ENCODE assay signal across 1 cellular context in genomic region chr16:55465077-55465896, GRCh38.
TF ChIP-seq lines count a peak whose summit lies in the region.

No MANE protein-coding gene starts in this region.

TF ChIP-seq in K562, 482 proteins besides CTCF, POLR2A, EP300 and RAD21 (continued from another document and continues in another):
- TF ChIP-seq RBM39 (optimal IDR thresholded peaks at IDR 0.05; ENCODE audit: low read depth, low read length) (no peak), MAZ (CRISPR knock-in tag; conservative IDR thresholded peaks at IDR 0.05 in 1 of 2, IDR thresholded peaks at IDR 0.05 in 1 of 2) (peak in 1 of 2 experiments; percentile 46; a peak in 1 of 4 replicates), ZNF609 (CRISPR knock-in tag; IDR thresholded peaks at IDR 0.05; ENCODE audit: borderline replicate concordance) (no peak), SMAD1 (IDR thresholded peaks at IDR 0.05; ENCODE audit: low read depth, low read length, partially characterized antibody) (no peak), FOXA3 (CRISPR knock-in tag; conservative IDR thresholded peaks at IDR 0.05 in 1 of 2, IDR thresholded peaks at IDR 0.05 in 1 of 2) (no peak), CTBP1 (IDR thresholded peaks at IDR 0.05; ENCODE audit: borderline replicate concordance) (peak; percentile 32; the same call in 1 of the 2 replicates), POLR2H (tag; IDR thresholded peaks at IDR 0.05; ENCODE audit: low read depth) (no peak), ILK (tag; IDR thresholded peaks at IDR 0.05; ENCODE audit: borderline replicate concordance, low read depth) (no peak), ZNF696 (CRISPR knock-in tag; conservative IDR thresholded peaks at IDR 0.05) (no peak), TCF7 (IDR thresholded peaks at IDR 0.05; ENCODE audit: borderline replicate concordance) (no peak), ZNF239 (CRISPR knock-in tag; IDR thresholded peaks at IDR 0.05) (no peak), BRD9 (IDR thresholded peaks at IDR 0.05; ENCODE audit: low read depth, partially characterized antibody) (no peak), ARID3A (IDR thresholded peaks at IDR 0.05; ENCODE audit: borderline replicate concordance, low read depth, low read length) (no peak), RBM17 (IDR thresholded peaks at IDR 0.05; ENCODE audit: borderline replicate concordance, low read depth, low read length) (no peak), TFAP4 (CRISPR knock-in tag; IDR thresholded peaks at IDR 0.05; ENCODE audit: borderline replicate concordance) (peak; percentile 36; the same call in 1 of the 2 replicates), ZNF707 (CRISPR knock-in tag; conservative IDR thresholded peaks at IDR 0.05) (no peak), VEZF1 (CRISPR knock-in tag; IDR thresholded peaks at IDR 0.05) (no peak), PHB (CRISPR knock-in tag; IDR thresholded peaks at IDR 0.05) (no peak), SMARCE1 (IDR thresholded peaks at IDR 0.05) (no peak), HMG20B (CRISPR knock-in tag; IDR thresholded peaks at IDR 0.05) (no peak), JUN (IDR thresholded peaks at IDR 0.05; ENCODE audit: borderline replicate concordance, low read depth, low read length) (no peak), JUN (CRISPR knock-in tag; IDR thresholded peaks at IDR 0.05; ENCODE audit: borderline replicate concordance) (no peak), TCFL5 (CRISPR knock-in tag; conservative IDR thresholded peaks at IDR 0.05) (no peak), XRCC5 (IDR thresholded peaks at IDR 0.05; ENCODE audit: low read depth, low read length) (peak; percentile 83), CREB1 (IDR thresholded peaks at IDR 0.05) (no peak), CREB1 (CRISPR knock-in tag; IDR thresholded peaks at IDR 0.05) (no peak), ZNF584 (CRISPR knock-in tag; IDR thresholded peaks at IDR 0.05; ENCODE audit: low read depth) (no peak), DACH1 (IDR thresholded peaks at IDR 0.05; ENCODE audit: partially characterized antibody) (peak; percentile 7), EZH2 (IDR thresholded peaks at IDR 0.05; ENCODE audit: borderline replicate concordance, low read depth, low read length) (no peak), NFIX (CRISPR knock-in tag; IDR thresholded peaks at IDR 0.05; ENCODE audit: low read depth) (no peak), REST (CRISPR knock-in tag; IDR thresholded peaks at IDR 0.05; ENCODE audit: low read depth) (no peak)
- TF ChIP-seq, protein P1, sequence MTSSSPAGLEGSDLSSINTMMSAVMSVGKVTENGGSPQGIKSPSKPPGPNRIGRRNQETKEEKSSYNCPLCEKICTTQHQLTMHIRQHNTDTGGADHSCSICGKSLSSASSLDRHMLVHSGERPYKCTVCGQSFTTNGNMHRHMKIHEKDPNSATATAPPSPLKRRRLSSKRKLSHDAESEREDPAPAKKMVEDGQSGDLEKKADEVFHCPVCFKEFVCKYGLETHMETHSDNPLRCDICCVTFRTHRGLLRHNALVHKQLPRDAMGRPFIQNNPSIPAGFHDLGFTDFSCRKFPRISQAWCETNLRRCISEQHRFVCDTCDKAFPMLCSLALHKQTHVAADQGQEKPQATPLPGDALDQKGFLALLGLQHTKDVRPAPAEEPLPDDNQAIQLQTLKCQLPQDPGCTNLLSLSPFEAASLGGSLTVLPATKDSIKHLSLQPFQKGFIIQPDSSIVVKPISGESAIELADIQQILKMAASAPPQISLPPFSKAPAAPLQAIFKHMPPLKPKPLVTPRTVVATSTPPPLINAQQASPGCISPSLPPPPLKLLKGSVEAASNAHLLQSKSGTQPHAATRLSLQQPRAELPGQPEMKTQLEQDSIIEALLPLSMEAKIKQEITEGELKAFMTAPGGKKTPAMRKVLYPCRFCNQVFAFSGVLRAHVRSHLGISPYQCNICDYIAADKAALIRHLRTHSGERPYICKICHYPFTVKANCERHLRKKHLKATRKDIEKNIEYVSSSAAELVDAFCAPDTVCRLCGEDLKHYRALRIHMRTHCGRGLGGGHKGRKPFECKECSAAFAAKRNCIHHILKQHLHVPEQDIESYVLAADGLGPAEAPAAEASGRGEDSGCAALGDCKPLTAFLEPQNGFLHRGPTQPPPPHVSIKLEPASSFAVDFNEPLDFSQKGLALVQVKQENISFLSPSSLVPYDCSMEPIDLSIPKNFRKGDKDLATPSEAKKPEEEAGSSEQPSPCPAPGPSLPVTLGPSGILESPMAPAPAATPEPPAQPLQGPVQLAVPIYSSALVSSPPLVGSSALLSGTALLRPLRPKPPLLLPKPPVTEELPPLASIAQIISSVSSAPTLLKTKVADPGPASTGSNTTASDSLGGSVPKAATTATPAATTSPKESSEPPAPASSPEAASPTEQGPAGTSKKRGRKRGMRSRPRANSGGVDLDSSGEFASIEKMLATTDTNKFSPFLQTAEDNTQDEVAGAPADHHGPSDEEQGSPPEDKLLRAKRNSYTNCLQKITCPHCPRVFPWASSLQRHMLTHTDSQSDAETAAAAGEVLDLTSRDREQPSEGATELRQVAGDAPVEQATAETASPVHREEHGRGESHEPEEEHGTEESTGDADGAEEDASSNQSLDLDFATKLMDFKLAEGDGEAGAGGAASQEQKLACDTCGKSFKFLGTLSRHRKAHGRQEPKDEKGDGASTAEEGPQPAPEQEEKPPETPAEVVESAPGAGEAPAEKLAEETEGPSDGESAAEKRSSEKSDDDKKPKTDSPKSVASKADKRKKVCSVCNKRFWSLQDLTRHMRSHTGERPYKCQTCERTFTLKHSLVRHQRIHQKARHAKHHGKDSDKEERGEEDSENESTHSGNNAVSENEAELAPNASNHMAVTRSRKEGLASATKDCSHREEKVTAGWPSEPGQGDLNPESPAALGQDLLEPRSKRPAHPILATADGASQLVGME (CRISPR knock-in tag; IDR thresholded peaks at IDR 0.05): no peak
